In the genomic region with DNA sequence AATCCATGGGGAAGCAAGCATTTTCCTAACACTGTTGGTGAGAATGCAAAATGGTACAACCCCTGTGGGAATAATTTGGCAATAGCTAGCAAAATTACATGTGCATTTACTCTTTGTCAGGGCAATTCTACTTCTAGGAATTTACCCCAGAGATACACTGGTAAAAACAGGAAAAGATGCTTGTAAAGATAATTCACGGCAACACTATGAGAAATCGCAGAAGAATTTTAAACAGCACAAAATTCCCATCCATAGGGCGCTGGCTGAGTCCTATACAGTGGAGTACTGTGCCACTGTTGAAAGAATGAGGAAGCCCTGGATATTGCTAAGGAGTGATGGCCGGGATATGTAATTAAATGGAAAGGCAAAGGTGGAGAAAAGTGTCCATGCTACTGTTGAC, we compare ENCODE assay signal across 18 cellular contexts.
DNase-seq lines count a peak whose midpoint lies in the region; ATAC-seq, FAIRE-seq and TF ChIP-seq lines count a peak whose summit lies in the region.
"Had no signal": no experiment of that assay in that cellular context is flagged by ENCODE, and none has a peak within 500 bp of the region (broad histone marks: within the 10 kb centered on the region; RNA-seq: fewer than 3 reads in every experiment).

No MANE protein-coding gene starts in this region.

- peaks cover 11% of the 10 kb centered on the region for H3K4me1 ChIP-seq in keratinocyte (ENCODE audit: control insufficient read depth, extremely low read depth, insufficient read depth, low read length)

- peaks cover 0 to 9% (median 0%) of the 10 kb centered on the region in 3 donors for H3K9me3 Mint-ChIP-seq in T-cell

- peaks cover 4% of the 10 kb centered on the region for H3K9me3 ChIP-seq in keratinocyte (ENCODE audit: control insufficient read depth, low read depth, low read length)
- H3K9me3 ChIP-seq: Peyer's patch had no signal

- no peak overlapping the region for H3K27ac ChIP-seq in keratinocyte (ENCODE audit: control insufficient read depth, insufficient read depth, low read length)
- H3K27ac ChIP-seq: Peyer's patch had no signal

- peak; percentile 86 for DNase-seq in A172 (ENCODE audit: low spot score)
- DNase-seq in Daoy (ENCODE audit: low read depth), result peak; percentile 43
- DNase-seq in T-cell, result no peak
- peak; percentile 7 for DNase-seq in keratinocyte (ENCODE audit: low read depth, low spot score)
- DNase-seq in NCI-H446 treated with DMSO at 0.1 percent for 48 hours (lab: John Stamatoyannopoulos, UW), result no peak
- DNase-seq in GM12891 (ENCODE audit: insufficient read length, low spot score), result no peak
- no peak for DNase-seq in GM19238 (ENCODE audit: insufficient read length, low spot score)
- DNase-seq: activated CD4-positive, alpha-beta T cell treated with anti-CD3 and anti-CD28 coated beads, Interleukin-2, amount 50 U/mL, for 4 hours; midbrain; MV-4-11; stimulated activated CD4-positive, alpha-beta T cell treated with anti-CD3 and anti-CD28 coated beads, Interleukin-2, amount 100 ng/mL, for 24 hours; T1000 had no signal

- no peaks in the 10 kb centered on the region for H3K79me2 ChIP-seq in keratinocyte (ENCODE audit: control insufficient read depth, insufficient read depth, low read length)

- ATAC-seq in T-cell (replicated peaks in 1 of 4) (no peak), GM18519 (IDR thresholded peaks at IDR 0.05; ENCODE audit: low FRiP score, unreplicated experiment) (no peak)
- ATAC-seq: HCT116; stimulated activated effector memory CD8-positive, alpha-beta T cell treated with anti-CD3 and anti-CD28 coated beads, Interleukin-12 subunit alpha, Interleukin-12 subunit beta, amount 100 ng/mL, for 72 hours had no signal

- TF ChIP-seq POLR2A in GM12891 (IDR thresholded peaks at IDR 0.05; ENCODE audit: low read depth, low read length), result no peak

- peak; percentile 74 for FAIRE-seq in keratinocyte (lab: Jason Lieb, UNC)
- FAIRE-seq in GM12891 (lab: Jason Lieb, UNC), result no peak
- FAIRE-seq: bronchial epithelial cell had no signal

- no peak overlapping the region for H3K4me3 ChIP-seq in keratinocyte (ENCODE audit: control insufficient read depth in 2 of 3, extremely low read depth in 1 of 3, insufficient read depth in 2 of 3, low read depth in 1 of 3, low read length in 3 of 3)
- H3K4me3 ChIP-seq: BLaER1 treated with 17β-estradiol and CSF1 and Interleukin-3, amounts not matched to agents 10 nM and 100 nM; Peyer's patch had no signal

- H3K4me3 Mint-ChIP-seq in T-cell, result peak overlapping the region in 1 of 3 donors; percentile 35
- H3K4me3 Mint-ChIP-seq: stimulated activated effector memory CD8-positive, alpha-beta T cell treated with anti-CD3 and anti-CD28 coated beads, Interleukin-12 subunit alpha, Interleukin-12 subunit beta, amount 100 ng/mL, for 72 hours had no signal

- CTCF ChIA-PET in T-cell (lab: Charles Lee), result interaction anchor here (0.6 to 1.4 kb wide), 2 partner anchors 13 to 18 kb away, joined by 3 read pairs; no protein-coding TSS in a partner anchor

- POLR2A ChIA-PET in T-cell (lab: Charles Lee), result no interaction called here

- peak overlapping the region; percentile 36 to 49 for H3K27ac Mint-ChIP-seq in T-cell

- no peaks in the 10 kb centered on the region for H3K9me1 ChIP-seq in keratinocyte (ENCODE audit: control insufficient read depth, extremely low read depth, insufficient read depth, low read length)

- no peak overlapping the region for H3K9ac ChIP-seq in keratinocyte (ENCODE audit: control insufficient read depth, extremely low read depth, insufficient read depth, low read length)
- H3K9ac ChIP-seq: BLaER1 treated with 17β-estradiol and CSF1 and Interleukin-3, amounts not matched to agents 10 nM and 100 nM had no signal

- H3K4me2 ChIP-seq in keratinocyte (ENCODE audit: control insufficient read depth, extremely low read depth, insufficient read depth, low read depth, low read length), result peak overlapping the region; percentile 37

- no peaks in the 10 kb centered on the region for H3K27me3 ChIP-seq in keratinocyte (ENCODE audit: control insufficient read depth, extremely low read depth, insufficient read depth, low read length)
- H3K27me3 ChIP-seq: BLaER1 treated with 17β-estradiol and CSF1 and Interleukin-3, amounts not matched to agents 10 nM and 100 nM; Peyer's patch had no signal

- no peaks in the 10 kb centered on the region for H3K27me3 Mint-ChIP-seq in T-cell

- dilution Hi-C loops in keratinocyte (cut with MboI; ENCODE audit: extremely low pct_ligation_motif_present, low sequenced_read_pairs), result no loop called here

- no peaks in the 10 kb centered on the region for H3K36me3 ChIP-seq in keratinocyte (ENCODE audit: control insufficient read depth in 2 of 2, extremely low read depth in 1 of 2, insufficient read depth in 2 of 2, low read length in 2 of 2)

- no peak overlapping the region for H2AFZ ChIP-seq in keratinocyte (ENCODE audit: control insufficient read depth, low read length)

- peaks cover 41% of the 10 kb centered on the region for H3K36me3 Mint-ChIP-seq in T-cell

- no peaks in the 10 kb centered on the region for H4K20me1 ChIP-seq in keratinocyte (ENCODE audit: control insufficient read depth, extremely low read depth, insufficient read depth, low read length)

- no peak for TF ChIP-seq CTCF in keratinocyte (optimal IDR thresholded peaks at IDR 0.05 in 1 of 3, IDR thresholded peaks at IDR 0.05 in 1 of 3, conservative IDR thresholded peaks at IDR 0.05 in 1 of 3; ENCODE audit: extremely low read depth in 1 of 3, insufficient read depth in 2 of 3, low read length in 3 of 3)

- peaks cover 73 to 91% (median 81%) of the 10 kb centered on the region in 3 donors for H3K4me1 Mint-ChIP-seq in T-cell

TF ChIP-seq in GM12891, 5 proteins besides CTCF, POLR2A, EP300 and RAD21:
- TF ChIP-seq TAF1 (IDR thresholded peaks at IDR 0.05; ENCODE audit: low read depth, low read length) (no peak), POU2F2 (IDR thresholded peaks at IDR 0.05; ENCODE audit: low read depth, low read length) (no peak), POLR2AphosphoS5 (IDR thresholded peaks at IDR 0.05; ENCODE audit: low read depth, low read length) (no peak), SPI1 (IDR thresholded peaks at IDR 0.05; ENCODE audit: low read depth, low read length) (no peak), PAX5 (IDR thresholded peaks at IDR 0.05; ENCODE audit: insufficient read depth, low read length, severe bottlenecking) (no peak)

Comparison
In these comparisons a context has a peak if more than half of its experiments do, and no peak if none do; other contexts are left out.
1. DNase-seq: peak in A172 (single experiment), Daoy (single experiment) and keratinocyte (single experiment); none in T-cell (0 of 34), NCI-H446 treated with DMSO at 0.1 percent for 48 hours (single experiment), GM12891 (single experiment) and GM19238 (single experiment).